ENCODE assay signal across 16 cellular contexts in genomic region chr4:24736066-24736465, GRCh38. TPM values are rescaled to one million over a fixed set of nuclear protein-coding genes. Genes with fewer than 3 reads are reported as not detected.
DNase-seq lines count a peak whose midpoint lies in the region; ATAC-seq and TF ChIP-seq lines count a peak whose summit lies in the region.
"Had no signal": no experiment of that assay in that cellular context is flagged by ENCODE, and none has a peak within 500 bp of the region (broad histone marks: within the 10 kb centered on the region; RNA-seq: fewer than 3 reads in every experiment).

No MANE protein-coding gene starts in this region.

- WGBS in right cardiac atrium: 58% methylated on average over 5 of the region's 5 CpGs
- WGBS in upper lobe of left lung, 2 donors: 43 to 60% methylated on average over 5 of the region's 5 CpGs

- BruUV-seq in PC-9 (replicated peaks; lab: Mats Ljungman, UMichigan): no TSS peak

- H3K4me2 ChIP-seq in PC-9: no peak overlapping the region

- H3K4me3 ChIP-seq in left ventricle myocardium inferior: no peak overlapping the region
- H3K4me3 ChIP-seq in right cardiac atrium (ENCODE audit: low read length): no peak overlapping the region
- H3K4me3 ChIP-seq in foreskin fibroblast (ENCODE audit: low read depth in 1 of 2, low read length in 2 of 2): no peak overlapping the region
- no peak overlapping the region for H3K4me3 ChIP-seq in upper lobe of left lung
- H3K4me3 ChIP-seq in PC-9: no peak overlapping the region
- H3K4me3 ChIP-seq: SK-N-MC, stomach had no signal

- TF ChIP-seq EP300 in upper lobe of left lung (IDR thresholded peaks at IDR 0.05): no peak

- TF ChIP-seq CTCF in left ventricle myocardium inferior (IDR thresholded peaks at IDR 0.05; ENCODE audit: borderline replicate concordance) (peak; percentile 41), foreskin fibroblast (IDR thresholded peaks at IDR 0.05; ENCODE audit: low read depth, low read length) (peak; percentile 34), upper lobe of left lung (IDR thresholded peaks at IDR 0.05) (peak in 4 of 6 experiments; percentile 11 to 51 (median 40)), PC-9 (conservative IDR thresholded peaks at IDR 0.05) (no peak; the same call in 1 of the 2 replicates)

- in situ Hi-C loops in SK-MEL-5 (cut with HindIII; ENCODE audit: low pct_unique_long_range_greater_than_20kb, low sequenced_read_pairs): no loop called here

- H3K27me3 ChIP-seq in left ventricle myocardium inferior (ENCODE audit: low read depth) (no peaks in the 10 kb centered on the region), right cardiac atrium (ENCODE audit: control insufficient read depth, insufficient read depth) (no peaks in the 10 kb centered on the region), upper lobe of left lung (no peaks in the 10 kb centered on the region), PC-9 (ENCODE audit: insufficient read depth, low read depth) (no peaks in the 10 kb centered on the region)
- H3K27me3 ChIP-seq: stomach had no signal

- H4K20me1 ChIP-seq in PC-9 (ENCODE audit: insufficient read depth): no peaks in the 10 kb centered on the region

- no peaks in the 10 kb centered on the region for H3K9me2 ChIP-seq in PC-9 (ENCODE audit: insufficient read depth)

- no peak overlapping the region for H3K27ac ChIP-seq in left ventricle myocardium inferior (replicated peaks)
- no peak overlapping the region for H3K27ac ChIP-seq in right cardiac atrium (ENCODE audit: low read length)
- H3K27ac ChIP-seq in upper lobe of left lung: no peak overlapping the region
- H3K27ac ChIP-seq in PC-9: no peak overlapping the region
- H3K27ac ChIP-seq: SK-N-MC, stomach had no signal

- H3K9me3 ChIP-seq in left ventricle myocardium inferior (replicated peaks): peaks cover 11% of the 10 kb centered on the region
- no peaks in the 10 kb centered on the region for H3K9me3 ChIP-seq in right cardiac atrium (ENCODE audit: control insufficient read depth, low read length)
- H3K9me3 ChIP-seq in upper lobe of left lung: peaks cover 0 to 5% (median 1%) of the 10 kb centered on the region in 4 donors
- H3K9me3 ChIP-seq in PC-9 (ENCODE audit: insufficient read depth, low read depth): no peaks in the 10 kb centered on the region

- POLR2A ChIA-PET in PC-9 (lab: Charles Lee; ENCODE audit: unreplicated experiment): no interaction called here

- H3K36me3 ChIP-seq in left ventricle myocardium inferior: no peaks in the 10 kb centered on the region
- H3K36me3 ChIP-seq in upper lobe of left lung: no peaks in the 10 kb centered on the region
- H3K36me3 ChIP-seq in PC-9 (ENCODE audit: low read depth): no peaks in the 10 kb centered on the region
- H3K36me3 ChIP-seq: stomach had no signal

- no peak for DNase-seq in left ventricle myocardium inferior
- DNase-seq in right cardiac atrium: no peak
- DNase-seq in SK-MEL-5 (ENCODE audit: low read depth, low spot score): peak; percentile 64
- DNase-seq in foreskin fibroblast: peak; percentile 13 to 53
- DNase-seq in upper lobe of left lung: peak in 1 of 2 donors; percentile 26
- DNase-seq in PC-9: no peak
- DNase-seq: activated CD8-positive, alpha-beta memory T cell treated with anti-CD3 and anti-CD28 coated beads, Interleukin-2, amount 50 U/mL, for 4 hours; CD8-positive, alpha-beta T cell; cerebellar nuclear complex; NCI-H1436; small intestine; stomach had no signal

- intact Hi-C loops in left ventricle myocardium inferior (cut with micrococcal nuclease) (no loop called here), right cardiac atrium (cut with DNase I) (loop anchor here in 1 of 4 donors (10.0 kb wide), 1 partner anchor 59 kb away; the partner anchor contains the start of gene SOD3), PC-9 (cut with micrococcal nuclease; ENCODE audit: unreplicated experiment) (no loop called here)

- no peaks in the 10 kb centered on the region for H3K79me2 ChIP-seq in PC-9 (ENCODE audit: low read depth)

- no peak for ATAC-seq in right cardiac atrium
- no peak for ATAC-seq in upper lobe of left lung (ENCODE audit: low FRiP score in 2 of 2)
- ATAC-seq in GM19397 (IDR thresholded peaks at IDR 0.05; ENCODE audit: unreplicated experiment): no peak
- no peak for ATAC-seq in GM18517 (IDR thresholded peaks at IDR 0.05; ENCODE audit: unreplicated experiment)
- ATAC-seq: CD8-positive, alpha-beta T cell; left lobe of liver had no signal

- H3K4me1 ChIP-seq in left ventricle myocardium inferior: no peaks in the 10 kb centered on the region
- peaks cover 4% of the 10 kb centered on the region for H3K4me1 ChIP-seq in right cardiac atrium (ENCODE audit: control insufficient read depth, insufficient read depth, low read length)
- no peaks in the 10 kb centered on the region for H3K4me1 ChIP-seq in upper lobe of left lung
- H3K4me1 ChIP-seq in PC-9 (replicated peaks; ENCODE audit: insufficient read depth): no peaks in the 10 kb centered on the region

- H3F3A ChIP-seq in PC-9 (ENCODE audit: insufficient read depth, low read depth): no peaks in the 10 kb centered on the region

- H2AFZ ChIP-seq in PC-9: no peak overlapping the region

- TF ChIP-seq POLR2A in upper lobe of left lung (IDR thresholded peaks at IDR 0.05): no peak

- CTCF ChIA-PET in PC-9 (lab: Charles Lee): no interaction called here

RNA-seq across cellular contexts. Expression of gene SOD3, which starts 59.3 kb away (rescaled TPM):
- total RNA-seq in left ventricle myocardium inferior: 64.2 TPM
- 100 to 1,000 TPM in 1 of 4 donors, 10 to 100 TPM in 3; 61.2 to 129 (median 80.9) TPM for total RNA-seq in right cardiac atrium
- 59.2 TPM for polyA plus RNA-seq in right cardiac atrium
- not detected in 2 replicates for total RNA-seq in SK-MEL-5 (2014; rRNA removed; shearing (Covaris generic))
- polyA plus RNA-seq in SK-MEL-5 (2015; cell fraction: cytosol; rRNA removed): 0.08 and 0.11 TPM in 2 replicates
- not detected in 2 replicates for polyA plus RNA-seq in SK-MEL-5 (2015; cell fraction: nucleus; rRNA removed)
- total RNA-seq in upper lobe of left lung: 100 to 1,000 TPM; 109 to 484 (median 200) TPM
- total RNA-seq in PC-9 (2021): 6.3 and 7.6 TPM in 2 replicates
- total RNA-seq: CD8-positive, alpha-beta T cell had no signal

Comparison
In these comparisons a context has a peak if more than half of its experiments do, and no peak if none do; other contexts are left out.
1. DNase-seq: peak in SK-MEL-5 (single experiment) and foreskin fibroblast (2 of 2); none in left ventricle myocardium inferior (single experiment), right cardiac atrium (0 of 3) and PC-9 (0 of 2).